ENCODE assay signal across 11 cellular contexts in the genomic region with DNA sequence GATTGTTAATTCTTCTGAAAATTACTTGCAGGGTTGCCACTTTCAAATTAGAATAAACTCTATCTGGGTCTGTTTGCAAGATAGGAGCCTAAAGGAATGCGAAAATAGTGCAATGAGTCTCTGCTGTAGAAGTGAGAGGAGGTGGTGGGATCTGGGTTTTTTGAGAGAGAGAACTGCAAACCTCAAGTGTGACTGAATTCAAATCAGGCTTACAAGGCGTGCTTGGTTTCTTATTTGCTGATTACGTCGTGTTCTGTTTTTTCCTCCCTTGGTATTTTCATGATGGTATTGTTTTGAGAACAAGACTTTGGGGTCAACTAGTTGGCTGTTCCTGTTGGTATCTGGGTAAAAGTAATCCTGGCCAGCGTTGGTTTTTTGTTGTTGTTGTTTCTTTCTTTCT.
DNase-seq lines count a peak whose midpoint lies in the region; ATAC-seq and TF ChIP-seq lines count a peak whose summit lies in the region.
"Had no signal": no experiment of that assay in that cellular context is flagged by ENCODE, and none has a peak within 500 bp of the region (broad histone marks: within the 10 kb centered on the region; RNA-seq: fewer than 3 reads in every experiment).

No MANE protein-coding gene starts in this region.

- H2BK5ac ChIP-seq in trophoblast cell (ENCODE audit: low read depth, low read length, poor library complexity) = no peak overlapping the region

- H3K79me1 ChIP-seq in trophoblast cell (ENCODE audit: low read length) = no peaks in the 10 kb centered on the region

- H3K18ac ChIP-seq in trophoblast cell (ENCODE audit: low read length) = no peak overlapping the region

- no peak overlapping the region for H3K4me3 ChIP-seq in Loucy (ENCODE audit: low read length, poor library complexity, severe bottlenecking)
- no peak overlapping the region for H3K4me3 ChIP-seq in trophoblast cell (ENCODE audit: low read depth, low read length)

- H2AFZ ChIP-seq in Loucy (ENCODE audit: low read length) = peak overlapping the region; percentile 45
- no peak overlapping the region for H2AFZ ChIP-seq in trophoblast cell (ENCODE audit: insufficient read depth, low read length, poor library complexity)

- H3K4me2 ChIP-seq in Loucy (ENCODE audit: low read depth, low read length, poor library complexity, severe bottlenecking) = no peak overlapping the region
- no peak overlapping the region for H3K4me2 ChIP-seq in trophoblast cell (ENCODE audit: low read length)

- no peaks in the 10 kb centered on the region for H3K36me3 Mint-ChIP-seq in activated T-cell treated with anti-CD3 and anti-CD28 coated beads, Interleukin-2, amount 50 U/mL, for 4 hours (ENCODE audit: insufficient read depth)
- no peaks in the 10 kb centered on the region for H3K36me3 Mint-ChIP-seq in stimulated activated naive B cell treated with anti-CD40 and anti-IgM and Interleukin-4, amounts not matched to agents 10 μg/mL and 1 μg/mL and 100 μg/mL, for 72 hours

- no CpG with 5 or more reads among the region's 5 CpGs for WGBS in trophoblast cell (ENCODE audit: extremely low coverage, insufficient coverage, insufficient read length)

- H4K20me1 ChIP-seq in Loucy (ENCODE audit: insufficient read depth, low read length, poor library complexity, severe bottlenecking) = no peaks in the 10 kb centered on the region

- no peaks in the 10 kb centered on the region; the same call in 1 of the 2 replicates for H3F3A ChIP-seq in Loucy (ENCODE audit: low read depth)

- no peak overlapping the region for H3K4ac ChIP-seq in trophoblast cell (ENCODE audit: low read depth, low read length)

- intact Hi-C loops in Right ventricle myocardium inferior (cut with DNase I) = no loop called here

- H3K36me3 ChIP-seq in Loucy (ENCODE audit: insufficient read depth, low read length) = no peaks in the 10 kb centered on the region
- H3K36me3 ChIP-seq in trophoblast cell (ENCODE audit: control insufficient read depth in 1 of 2, insufficient read depth in 2 of 2, low read length in 2 of 2) = no peaks in the 10 kb centered on the region

- DNase-seq in activated T-cell treated with anti-CD3 and anti-CD28 coated beads, Interleukin-2, amount 50 U/mL, for 4 hours = no peak
- no peak for DNase-seq in activated T-cell treated with anti-CD3 and anti-CD28 coated beads, Interleukin-2, amount 50 U/mL, for 1 hour
- DNase-seq in stimulated activated naive B cell treated with anti-CD40 and anti-IgM and Interleukin-4, amounts not matched to agents 10 μg/mL and 1 μg/mL and 100 μg/mL, for 72 hours = no peak
- no peak for DNase-seq in NCI-H146 treated with DMSO at 0.1 percent for 48 hours (lab: John Stamatoyannopoulos, UW; ENCODE audit: unreplicated experiment)
- no peak for DNase-seq in Right ventricle myocardium inferior (ENCODE audit: missing footprints)
- no peak for DNase-seq in trophoblast cell
- DNase-seq: SHP77; stimulated activated CD4-positive, alpha-beta T cell treated with anti-CD3 and anti-CD28 coated beads, Interleukin-12 subunit alpha, Interleukin-12 subunit beta, amount 100 ng/mL, for 4 hours had no signal

- H3K4me1 ChIP-seq in Loucy (ENCODE audit: insufficient read depth, low read length, poor library complexity, severe bottlenecking) = peaks cover 54% of the 10 kb centered on the region
- H3K4me1 ChIP-seq in trophoblast cell (ENCODE audit: control insufficient read depth in 1 of 2, insufficient read depth in 2 of 2, low read length in 2 of 2) = no peaks in the 10 kb centered on the region

- H3K9me3 ChIP-seq in Loucy (ENCODE audit: insufficient read depth, low read depth, low read length) (no peaks in the 10 kb centered on the region), trophoblast cell (ENCODE audit: insufficient read depth, low read depth, low read length) (no peaks in the 10 kb centered on the region)

- peak; percentile 82 to 92 for ATAC-seq in activated T-cell treated with anti-CD3 and anti-CD28 coated beads, Interleukin-2, amount 50 U/mL, for 4 hours
- ATAC-seq in HG02610 (IDR thresholded peaks at IDR 0.05; ENCODE audit: unreplicated experiment) (peak; percentile 95), Right ventricle myocardium inferior (no peak)
- peak; percentile 36 to 78 for ATAC-seq in stimulated activated naive B cell treated with anti-CD40 and anti-IgM and Interleukin-4, amounts not matched to agents 10 μg/mL and 1 μg/mL and 100 μg/mL, for 72 hours (replicated peaks)
- ATAC-seq: left lobe of liver had no signal

- H3K9me3 Mint-ChIP-seq in activated T-cell treated with anti-CD3 and anti-CD28 coated beads, Interleukin-2, amount 50 U/mL, for 4 hours = no peaks in the 10 kb centered on the region
- no peaks in the 10 kb centered on the region for H3K9me3 Mint-ChIP-seq in stimulated activated naive B cell treated with anti-CD40 and anti-IgM and Interleukin-4, amounts not matched to agents 10 μg/mL and 1 μg/mL and 100 μg/mL, for 72 hours

- H2BK120ac ChIP-seq in trophoblast cell (ENCODE audit: insufficient read depth, low read length, poor library complexity) = no peak overlapping the region

- no peak for TF ChIP-seq CTCF in Loucy (conservative IDR thresholded peaks at IDR 0.05; ENCODE audit: low read length)

- H3K27ac ChIP-seq in trophoblast cell (ENCODE audit: low read depth, low read length) = no peak overlapping the region

- H4K12ac ChIP-seq in trophoblast cell (ENCODE audit: low read depth, low read length) = no peak overlapping the region

- no peak overlapping the region for H4K91ac ChIP-seq in trophoblast cell (ENCODE audit: low read depth, low read length)

- H3K79me2 ChIP-seq in Loucy (ENCODE audit: insufficient read depth, low read length) = no peaks in the 10 kb centered on the region
- no peaks in the 10 kb centered on the region for H3K79me2 ChIP-seq in trophoblast cell (ENCODE audit: control insufficient read depth, insufficient read depth, low read length, poor library complexity)

- H3K4me1 Mint-ChIP-seq in activated T-cell treated with anti-CD3 and anti-CD28 coated beads, Interleukin-2, amount 50 U/mL, for 4 hours (ENCODE audit: low read depth) = peaks cover 12% of the 10 kb centered on the region
- H3K4me1 Mint-ChIP-seq in stimulated activated naive B cell treated with anti-CD40 and anti-IgM and Interleukin-4, amounts not matched to agents 10 μg/mL and 1 μg/mL and 100 μg/mL, for 72 hours = no peaks in the 10 kb centered on the region

- no peak overlapping the region for H3K4me3 Mint-ChIP-seq in activated T-cell treated with anti-CD3 and anti-CD28 coated beads, Interleukin-2, amount 50 U/mL, for 4 hours
- no peak overlapping the region for H3K4me3 Mint-ChIP-seq in stimulated activated naive B cell treated with anti-CD40 and anti-IgM and Interleukin-4, amounts not matched to agents 10 μg/mL and 1 μg/mL and 100 μg/mL, for 72 hours

- H2BK12ac ChIP-seq in trophoblast cell (ENCODE audit: low read length) = no peak overlapping the region

- H3K27me3 ChIP-seq in Loucy (ENCODE audit: insufficient read depth, low read length, poor library complexity, severe bottlenecking) = no peaks in the 10 kb centered on the region
- no peaks in the 10 kb centered on the region for H3K27me3 ChIP-seq in trophoblast cell (ENCODE audit: insufficient read depth, low read length)

- no peak overlapping the region for H3K9ac ChIP-seq in Loucy (ENCODE audit: low read depth, low read length, poor library complexity, severe bottlenecking)
- H3K9ac ChIP-seq in trophoblast cell (ENCODE audit: low read length) = no peak overlapping the region

- no peak overlapping the region for H3K14ac ChIP-seq in trophoblast cell (ENCODE audit: low read length)

- H3K9me2 ChIP-seq in Loucy (replicated peaks; ENCODE audit: low read depth, low read length) = no peaks in the 10 kb centered on the region

- no peak overlapping the region for H3K27ac Mint-ChIP-seq in stimulated activated naive B cell treated with anti-CD40 and anti-IgM and Interleukin-4, amounts not matched to agents 10 μg/mL and 1 μg/mL and 100 μg/mL, for 72 hours

- H2AK5ac ChIP-seq in trophoblast cell (ENCODE audit: low read length) = no peak overlapping the region

- H4K8ac ChIP-seq in trophoblast cell (ENCODE audit: low read depth, low read length) = no peak overlapping the region

- no peak overlapping the region for H3K23ac ChIP-seq in trophoblast cell (ENCODE audit: low read length)

- H3K27me3 Mint-ChIP-seq in activated T-cell treated with anti-CD3 and anti-CD28 coated beads, Interleukin-2, amount 50 U/mL, for 4 hours (ENCODE audit: low read depth) = no peaks in the 10 kb centered on the region
- no peaks in the 10 kb centered on the region for H3K27me3 Mint-ChIP-seq in stimulated activated naive B cell treated with anti-CD40 and anti-IgM and Interleukin-4, amounts not matched to agents 10 μg/mL and 1 μg/mL and 100 μg/mL, for 72 hours
